ENCODE assay signal across 14 cellular contexts in the genomic region with DNA sequence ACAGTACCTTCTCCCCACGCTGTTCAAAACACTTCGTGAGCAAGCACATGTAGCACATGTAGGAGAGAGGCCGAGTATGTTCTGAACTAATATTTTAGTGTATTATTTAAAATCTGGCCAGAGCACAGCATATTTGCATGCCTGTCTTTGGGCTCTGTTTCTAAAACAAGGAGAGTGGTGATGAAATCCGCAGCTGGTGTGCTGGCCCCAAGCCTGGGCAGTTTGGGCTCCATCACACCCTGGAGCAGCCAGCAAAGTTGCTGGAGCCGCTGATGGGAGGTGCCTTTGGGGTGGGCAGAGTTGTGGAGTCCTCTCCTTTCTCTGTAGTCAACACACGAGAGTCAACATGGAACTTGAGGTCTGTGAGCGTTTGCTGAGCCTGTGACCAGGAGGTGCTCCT.
DNase-seq lines count a peak whose midpoint lies in the region; ATAC-seq and TF ChIP-seq lines count a peak whose summit lies in the region.
"Had no signal": no experiment of that assay in that cellular context is flagged by ENCODE, and none has a peak within 500 bp of the region (broad histone marks: within the 10 kb centered on the region; RNA-seq: fewer than 3 reads in every experiment).

No MANE protein-coding gene starts in this region.

- intact Hi-C loops in heart left ventricle (cut with DNase I), result loop anchor here in 6 of 10 donors (5.0 to 10.0 kb wide), 9 partner anchors 37 to 115 kb away; partner anchors contain the start of gene SLCO3A1 (in 2 of the 6)

- 16 to 28% (median 25%) methylated on average over 5 to 7 of the region's 7 CpGs for WGBS in heart left ventricle, 4 donors

- H3K4me1 Mint-ChIP-seq in activated CD4-positive, alpha-beta T cell treated with anti-CD3 and anti-CD28 coated beads, Interleukin-2, amount 10 ng/mL, durations not matched to agents 7 days and 5 days, result peaks cover 2% of the 10 kb centered on the region
- H3K4me1 Mint-ChIP-seq in activated naive CD4-positive, alpha-beta T cell treated with anti-CD3 and anti-CD28 coated beads, Interleukin-2, amount 10 ng/mL, durations not matched to agents 7 days and 5 days, result peaks cover 2% of the 10 kb centered on the region

- no peaks in the 10 kb centered on the region for H3K9me3 ChIP-seq in heart left ventricle
- H3K9me3 ChIP-seq: thyroid gland had no signal

- POLR2A ChIA-PET in activated CD4-positive, alpha-beta T cell treated with anti-CD3 and anti-CD28 coated beads, Interleukin-2, amount 10 ng/mL, durations not matched to agents 7 days and 5 days (lab: Charles Lee), result no interaction called here

- CTCF ChIA-PET in activated CD4-positive, alpha-beta T cell treated with anti-CD3 and anti-CD28 coated beads, Interleukin-2, amount 10 ng/mL, durations not matched to agents 7 days and 5 days (lab: Charles Lee), result no interaction called here
- CTCF ChIA-PET in activated naive CD4-positive, alpha-beta T cell treated with anti-CD3 and anti-CD28 coated beads, Interleukin-2, amount 10 ng/mL, durations not matched to agents 7 days and 5 days (lab: Charles Lee), result no interaction called here

- H3K4me1 ChIP-seq in heart left ventricle, result peaks cover 4 to 85% (median 75%) of the 10 kb centered on the region in 12 donors

- H3K9me3 Mint-ChIP-seq in activated CD4-positive, alpha-beta T cell treated with anti-CD3 and anti-CD28 coated beads, Interleukin-2, amount 10 ng/mL, durations not matched to agents 7 days and 5 days, result no peaks in the 10 kb centered on the region
- no peaks in the 10 kb centered on the region for H3K9me3 Mint-ChIP-seq in activated naive CD4-positive, alpha-beta T cell treated with anti-CD3 and anti-CD28 coated beads, Interleukin-2, amount 10 ng/mL, durations not matched to agents 7 days and 5 days
- H3K9me3 Mint-ChIP-seq: activated T-cell treated with anti-CD3 and anti-CD28 coated beads, Interleukin-2, amount 50 U/mL, for 24 hours had no signal

- H3K4me3 ChIP-seq in heart left ventricle, result no peak overlapping the region
- H3K4me3 ChIP-seq: thyroid gland had no signal

- H3K36me3 ChIP-seq in heart left ventricle, result no peaks in the 10 kb centered on the region
- H3K36me3 ChIP-seq: thyroid gland had no signal

- no peaks in the 10 kb centered on the region for H3K27me3 ChIP-seq in heart left ventricle
- H3K27me3 ChIP-seq: thyroid gland had no signal

- H3K4me3 Mint-ChIP-seq in activated CD4-positive, alpha-beta T cell treated with anti-CD3 and anti-CD28 coated beads, Interleukin-2, amount 10 ng/mL, durations not matched to agents 7 days and 5 days, result no peak overlapping the region
- no peak overlapping the region for H3K4me3 Mint-ChIP-seq in activated naive CD4-positive, alpha-beta T cell treated with anti-CD3 and anti-CD28 coated beads, Interleukin-2, amount 10 ng/mL, durations not matched to agents 7 days and 5 days
- H3K4me3 Mint-ChIP-seq: activated T-cell treated with anti-CD3 and anti-CD28 coated beads, Interleukin-2, amount 50 U/mL, for 24 hours had no signal

- H3K27ac Mint-ChIP-seq in activated CD4-positive, alpha-beta T cell treated with anti-CD3 and anti-CD28 coated beads, Interleukin-2, amount 10 ng/mL, durations not matched to agents 7 days and 5 days, result no peak overlapping the region
- no peak overlapping the region for H3K27ac Mint-ChIP-seq in activated naive CD4-positive, alpha-beta T cell treated with anti-CD3 and anti-CD28 coated beads, Interleukin-2, amount 10 ng/mL, durations not matched to agents 7 days and 5 days
- H3K27ac Mint-ChIP-seq: activated T-cell treated with anti-CD3 and anti-CD28 coated beads, Interleukin-2, amount 50 U/mL, for 24 hours had no signal

- H3K27ac ChIP-seq in angular gyrus (ENCODE audit: low read depth, low read length) (peak overlapping the region; percentile 85), heart left ventricle (peak overlapping the region in 10 of 12 donors; percentile 35 to 72 (median 57))
- H3K27ac ChIP-seq: thyroid gland had no signal

- H3K27me3 Mint-ChIP-seq in activated CD4-positive, alpha-beta T cell treated with anti-CD3 and anti-CD28 coated beads, Interleukin-2, amount 10 ng/mL, durations not matched to agents 7 days and 5 days, result no peaks in the 10 kb centered on the region
- no peaks in the 10 kb centered on the region for H3K27me3 Mint-ChIP-seq in activated naive CD4-positive, alpha-beta T cell treated with anti-CD3 and anti-CD28 coated beads, Interleukin-2, amount 10 ng/mL, durations not matched to agents 7 days and 5 days
- H3K27me3 Mint-ChIP-seq: activated T-cell treated with anti-CD3 and anti-CD28 coated beads, Interleukin-2, amount 50 U/mL, for 24 hours had no signal

- no peak for TF ChIP-seq CTCF in heart left ventricle (IDR thresholded peaks at IDR 0.05)

- H3K36me3 Mint-ChIP-seq in activated CD4-positive, alpha-beta T cell treated with anti-CD3 and anti-CD28 coated beads, Interleukin-2, amount 10 ng/mL, durations not matched to agents 7 days and 5 days (ENCODE audit: low read depth), result no peaks in the 10 kb centered on the region
- H3K36me3 Mint-ChIP-seq in activated naive CD4-positive, alpha-beta T cell treated with anti-CD3 and anti-CD28 coated beads, Interleukin-2, amount 10 ng/mL, durations not matched to agents 7 days and 5 days, result no peaks in the 10 kb centered on the region

- ATAC-seq in heart left ventricle, result peak; percentile 81 to 87 (median 83)
- ATAC-seq in HG03097 (IDR thresholded peaks at IDR 0.05; ENCODE audit: low FRiP score, unreplicated experiment), result no peak
- no peak for ATAC-seq in GM21825 (IDR thresholded peaks at IDR 0.05; ENCODE audit: unreplicated experiment)

- no peak for TF ChIP-seq POLR2A in heart left ventricle (IDR thresholded peaks at IDR 0.05)

- DNase-seq in AG20443 (ENCODE audit: low spot score) (peak; percentile 86), heart left ventricle (peak; percentile 63 to 88 (median 81)), pons (ENCODE audit: low spot score) (peak; percentile 81)
- no peak for DNase-seq in activated CD4-positive, alpha-beta T cell treated with anti-CD3 and anti-CD28 coated beads, Interleukin-2, amount 10 ng/mL, durations not matched to agents 7 days and 5 days
- DNase-seq in activated naive CD4-positive, alpha-beta T cell treated with anti-CD3 and anti-CD28 coated beads, Interleukin-2, amount 10 ng/mL, durations not matched to agents 7 days and 5 days, result no peak
- DNase-seq: activated T-cell treated with anti-CD3 and anti-CD28 coated beads, Interleukin-2, amount 50 U/mL, for 24 hours; foreskin melanocyte; MM.1S; NCI-H2227 treated with DMSO at 0.1 percent for 48 hours; SIG-M5; thyroid gland had no signal

Comparison
In these comparisons a context has a peak if more than half of its experiments do, and no peak if none do; other contexts are left out.
1. DNase-seq: peak in AG20443 (single experiment), heart left ventricle (5 of 5) and pons (single experiment); none in activated CD4-positive, alpha-beta T cell treated with anti-CD3 and anti-CD28 coated beads, Interleukin-2, amount 10 ng/mL, durations not matched to agents 7 days and 5 days (single experiment) and activated naive CD4-positive, alpha-beta T cell treated with anti-CD3 and anti-CD28 coated beads, Interleukin-2, amount 10 ng/mL, durations not matched to agents 7 days and 5 days (single experiment).
2. ATAC-seq: peak in heart left ventricle (4 of 4); none in HG03097 (single experiment) and GM21825 (single experiment).